In genomic region chr10:132392184-132392800, GRCh38 we compare ENCODE assay signal across 25 cellular contexts. TPM values are rescaled to one million over a fixed set of nuclear protein-coding genes. Genes with fewer than 3 reads are reported as not detected.
DNase-seq lines count a peak whose midpoint lies in the region; ATAC-seq and TF ChIP-seq lines count a peak whose summit lies in the region.
"Had no signal": no experiment of that assay in that cellular context is flagged by ENCODE, and none has a peak within 500 bp of the region (broad histone marks: within the 10 kb centered on the region; RNA-seq: fewer than 3 reads in every experiment).

No MANE protein-coding gene starts in this region.

- H3K4me3 Mint-ChIP-seq in activated CD8-positive, alpha-beta T cell treated with anti-CD3 and anti-CD28 coated beads for 36 hours: no peak overlapping the region
- no peak overlapping the region for H3K4me3 Mint-ChIP-seq in activated CD8-positive, alpha-beta T cell treated with anti-CD3 and anti-CD28 coated beads, Interleukin-2, amount 10 ng/mL, durations not matched to agents 7 days and 5 days
- H3K4me3 Mint-ChIP-seq in T-helper 17 cell: no peak overlapping the region
- H3K4me3 Mint-ChIP-seq in naive thymus-derived CD8-positive, alpha-beta T cell: peak overlapping the region in 2 of 10 donors; percentile 10 to 17
- H3K4me3 Mint-ChIP-seq: activated CD4-positive, alpha-beta T cell treated with anti-CD3 and anti-CD28 coated beads, Interleukin-2, amount 10 ng/mL, durations not matched to agents 24 days and 14 days; stimulated activated naive CD8-positive, alpha-beta T cell treated with anti-CD3 and anti-CD28 coated beads, Interleukin-15, amount 100 ng/mL, for 72 hours had no signal

- H3K9me3 ChIP-seq in T-helper 17 cell (ENCODE audit: control insufficient read depth, low read length, poor library complexity, severe bottlenecking) (no peaks in the 10 kb centered on the region), suprapubic skin (no peaks in the 10 kb centered on the region)
- H3K9me3 ChIP-seq: lower lobe of right lung, upper lobe of right lung had no signal

- DNase-seq in activated CD8-positive, alpha-beta T cell treated with anti-CD3 and anti-CD28 coated beads for 36 hours: no peak
- no peak for DNase-seq in activated CD8-positive, alpha-beta T cell treated with anti-CD3 and anti-CD28 coated beads, Interleukin-2, amount 10 ng/mL, durations not matched to agents 7 days and 5 days
- DNase-seq in T-helper 17 cell: no peak
- DNase-seq in naive thymus-derived CD8-positive, alpha-beta T cell: no peak
- DNase-seq in suprapubic skin (ENCODE audit: low spot score in 2 of 2): peak; percentile 27 to 41
- no peak for DNase-seq in NCI-H1092 treated with DMSO at 0.1 percent for 48 hours (lab: John Stamatoyannopoulos, UW)
- DNase-seq: 8988T; activated CD4-positive, alpha-beta T cell treated with anti-CD3 and anti-CD28 coated beads, Interleukin-2, amount 10 ng/mL, durations not matched to agents 24 days and 14 days; activated gamma-delta T cell; amygdala; erythroblast; foreskin melanocyte; hippocampal formation; lower lobe of right lung; MM.1S; NCI-H1694; NCI-H748 treated with DMSO at 0.1 percent for 48 hours; SHP77 treated with DMSO at 0.1 percent for 48 hours; stimulated activated CD4-positive, alpha-beta T cell treated with anti-CD3 and anti-CD28 coated beads, Interleukin-2, amount 100 ng/mL, for 24 hours; stimulated activated naive CD8-positive, alpha-beta T cell treated with anti-CD3 and anti-CD28 coated beads, Interleukin-15, amount 100 ng/mL, for 72 hours had no signal

- 85% methylated on average over 2 of the region's 2 CpGs for WGBS in suprapubic skin

- peaks cover 7% of the 10 kb centered on the region for H3K9me3 Mint-ChIP-seq in activated CD8-positive, alpha-beta T cell treated with anti-CD3 and anti-CD28 coated beads for 36 hours
- H3K9me3 Mint-ChIP-seq in activated CD8-positive, alpha-beta T cell treated with anti-CD3 and anti-CD28 coated beads, Interleukin-2, amount 10 ng/mL, durations not matched to agents 7 days and 5 days (ENCODE audit: insufficient read depth): no peaks in the 10 kb centered on the region
- peaks cover 0 to 13% (median 0%) of the 10 kb centered on the region in 9 donors for H3K9me3 Mint-ChIP-seq in naive thymus-derived CD8-positive, alpha-beta T cell

- POLR2A ChIA-PET in activated CD8-positive, alpha-beta T cell treated with anti-CD3 and anti-CD28 coated beads for 36 hours (lab: Charles Lee): interaction anchor here (0.7 kb wide), 1 partner anchor 55 kb away, joined by 3 read pairs; no protein-coding TSS in a partner anchor
- POLR2A ChIA-PET in activated CD8-positive, alpha-beta T cell treated with anti-CD3 and anti-CD28 coated beads, Interleukin-2, amount 10 ng/mL, durations not matched to agents 7 days and 5 days (lab: Charles Lee): interaction anchor here (0.7 kb wide), 1 partner anchor 11 kb away, joined by 3 read pairs; no protein-coding TSS in a partner anchor
- POLR2A ChIA-PET in naive thymus-derived CD8-positive, alpha-beta T cell (lab: Charles Lee): interaction anchor here (3.7 kb wide), 1 partner anchor 55 kb away, joined by 15 read pairs; no protein-coding TSS in a partner anchor

- ATAC-seq in activated CD8-positive, alpha-beta T cell treated with anti-CD3 and anti-CD28 coated beads for 36 hours: no peak
- no peak for ATAC-seq in activated CD8-positive, alpha-beta T cell treated with anti-CD3 and anti-CD28 coated beads, Interleukin-2, amount 10 ng/mL, durations not matched to agents 7 days and 5 days
- ATAC-seq in T-helper 17 cell (no peak), GM21619 (IDR thresholded peaks at IDR 0.05; ENCODE audit: unreplicated experiment) (no peak), HG02852 (IDR thresholded peaks at IDR 0.05; ENCODE audit: unreplicated experiment) (no peak)
- no peak for ATAC-seq in naive thymus-derived CD8-positive, alpha-beta T cell
- ATAC-seq: HCT116; lower lobe of right lung; stimulated activated naive CD8-positive, alpha-beta T cell treated with anti-CD3 and anti-CD28 coated beads, Interleukin-15, amount 100 ng/mL, for 72 hours; upper lobe of right lung had no signal

- CTCF ChIA-PET in activated CD8-positive, alpha-beta T cell treated with anti-CD3 and anti-CD28 coated beads for 36 hours (lab: Charles Lee): interaction anchor here (1.0 kb wide), 1 partner anchor 53 kb away, joined by 3 read pairs; no protein-coding TSS in a partner anchor
- CTCF ChIA-PET in activated CD8-positive, alpha-beta T cell treated with anti-CD3 and anti-CD28 coated beads, Interleukin-2, amount 10 ng/mL, durations not matched to agents 7 days and 5 days (lab: Charles Lee): interaction anchor here (3.8 kb wide), 1 partner anchor 54 kb away, joined by 13 read pairs; no protein-coding TSS in a partner anchor

- no peaks in the 10 kb centered on the region for H3K36me3 Mint-ChIP-seq in activated CD8-positive, alpha-beta T cell treated with anti-CD3 and anti-CD28 coated beads for 36 hours (ENCODE audit: low read depth)
- no peaks in the 10 kb centered on the region for H3K36me3 Mint-ChIP-seq in activated CD8-positive, alpha-beta T cell treated with anti-CD3 and anti-CD28 coated beads, Interleukin-2, amount 10 ng/mL, durations not matched to agents 7 days and 5 days (ENCODE audit: low read depth)
- no peaks in the 10 kb centered on the region for H3K36me3 Mint-ChIP-seq in T-helper 17 cell (ENCODE audit: low read depth)
- H3K36me3 Mint-ChIP-seq in naive thymus-derived CD8-positive, alpha-beta T cell: no peaks in the 10 kb centered on the region

- no peak for TF ChIP-seq EP300 in suprapubic skin (IDR thresholded peaks at IDR 0.05)

- TF ChIP-seq POLR2A in suprapubic skin (IDR thresholded peaks at IDR 0.05): no peak

- no peak overlapping the region for H3K27ac ChIP-seq in suprapubic skin
- H3K27ac ChIP-seq: cardiac muscle cell, lower lobe of right lung, upper lobe of right lung had no signal

- H3K27me3 Mint-ChIP-seq in activated CD8-positive, alpha-beta T cell treated with anti-CD3 and anti-CD28 coated beads for 36 hours: no peaks in the 10 kb centered on the region
- H3K27me3 Mint-ChIP-seq in activated CD8-positive, alpha-beta T cell treated with anti-CD3 and anti-CD28 coated beads, Interleukin-2, amount 10 ng/mL, durations not matched to agents 7 days and 5 days (ENCODE audit: low read depth): no peaks in the 10 kb centered on the region
- H3K27me3 Mint-ChIP-seq in T-helper 17 cell: no peaks in the 10 kb centered on the region
- no peaks in the 10 kb centered on the region for H3K27me3 Mint-ChIP-seq in naive thymus-derived CD8-positive, alpha-beta T cell
- H3K27me3 Mint-ChIP-seq: stimulated activated naive CD8-positive, alpha-beta T cell treated with anti-CD3 and anti-CD28 coated beads, Interleukin-15, amount 100 ng/mL, for 72 hours had no signal

- no peaks in the 10 kb centered on the region for H3K27me3 ChIP-seq in suprapubic skin
- H3K27me3 ChIP-seq: cardiac muscle cell, upper lobe of right lung had no signal

- no peak overlapping the region for H3K4me3 ChIP-seq in suprapubic skin
- H3K4me3 ChIP-seq: cardiac muscle cell, lower lobe of right lung, upper lobe of right lung had no signal

- H3K4me1 Mint-ChIP-seq in activated CD8-positive, alpha-beta T cell treated with anti-CD3 and anti-CD28 coated beads for 36 hours (ENCODE audit: low read depth): peaks cover 13% of the 10 kb centered on the region
- peaks cover 12% of the 10 kb centered on the region for H3K4me1 Mint-ChIP-seq in activated CD8-positive, alpha-beta T cell treated with anti-CD3 and anti-CD28 coated beads, Interleukin-2, amount 10 ng/mL, durations not matched to agents 7 days and 5 days (ENCODE audit: low read depth)
- peaks cover 6% of the 10 kb centered on the region for H3K4me1 Mint-ChIP-seq in T-helper 17 cell
- peaks cover 12 to 18% (median 15%) of the 10 kb centered on the region in 4 donors for H3K4me1 Mint-ChIP-seq in naive thymus-derived CD8-positive, alpha-beta T cell

- no peak for TF ChIP-seq CTCF in activated CD8-positive, alpha-beta T cell treated with anti-CD3 and anti-CD28 coated beads for 36 hours (IDR thresholded peaks at IDR 0.05)
- TF ChIP-seq CTCF in suprapubic skin (IDR thresholded peaks at IDR 0.05): no peak

- H3K27ac Mint-ChIP-seq in activated CD8-positive, alpha-beta T cell treated with anti-CD3 and anti-CD28 coated beads for 36 hours: peak overlapping the region; percentile 27
- H3K27ac Mint-ChIP-seq in activated CD8-positive, alpha-beta T cell treated with anti-CD3 and anti-CD28 coated beads, Interleukin-2, amount 10 ng/mL, durations not matched to agents 7 days and 5 days: no peak overlapping the region
- H3K27ac Mint-ChIP-seq in T-helper 17 cell: peak overlapping the region; percentile 0
- H3K27ac Mint-ChIP-seq in naive thymus-derived CD8-positive, alpha-beta T cell: peak overlapping the region; percentile 6 to 92 (median 54)
- H3K27ac Mint-ChIP-seq: activated CD4-positive, alpha-beta T cell treated with anti-CD3 and anti-CD28 coated beads, Interleukin-2, amount 10 ng/mL, durations not matched to agents 24 days and 14 days; stimulated activated naive CD8-positive, alpha-beta T cell treated with anti-CD3 and anti-CD28 coated beads, Interleukin-15, amount 100 ng/mL, for 72 hours had no signal

- intact Hi-C loops in activated CD8-positive, alpha-beta T cell treated with anti-CD3 and anti-CD28 coated beads for 36 hours (cut with micrococcal nuclease): no loop called here

- peaks cover 34% of the 10 kb centered on the region for H3K4me1 ChIP-seq in suprapubic skin

- H3K36me3 ChIP-seq in suprapubic skin: no peaks in the 10 kb centered on the region
- H3K36me3 ChIP-seq: cardiac muscle cell, lower lobe of right lung, upper lobe of right lung had no signal

RNA-seq across cellular contexts. Expression of gene PWWP2B, which starts 4.7 kb away (rescaled TPM):
- total RNA-seq in activated CD8-positive, alpha-beta T cell treated with anti-CD3 and anti-CD28 coated beads for 36 hours: 1 to 10 TPM; 6.0 to 6.6 TPM
- total RNA-seq in activated CD8-positive, alpha-beta T cell treated with anti-CD3 and anti-CD28 coated beads, Interleukin-2, amount 10 ng/mL, durations not matched to agents 7 days and 5 days: 10 to 100 TPM; 15.0 to 15.7 TPM
- total RNA-seq in T-helper 17 cell (10 to 100 TPM; 15.7 to 16.7 TPM), suprapubic skin (10 to 100 TPM; 15.2 to 19.4 (median 18.3) TPM)
- total RNA-seq in naive thymus-derived CD8-positive, alpha-beta T cell: 10 to 100 TPM in 1 of 2 experiments, 1 to 10 TPM in 1; 9.1 to 10.2 TPM
- polyA plus RNA-seq in naive thymus-derived CD8-positive, alpha-beta T cell: 1 to 10 TPM; 1.2 to 2.9 (median 1.9) TPM

Comparison
In these comparisons a context has a peak if more than half of its experiments do, and no peak if none do; other contexts are left out.
1. DNase-seq: peak in suprapubic skin (2 of 2); none in activated CD8-positive, alpha-beta T cell treated with anti-CD3 and anti-CD28 coated beads for 36 hours (single experiment), activated CD8-positive, alpha-beta T cell treated with anti-CD3 and anti-CD28 coated beads, Interleukin-2, amount 10 ng/mL, durations not matched to agents 7 days and 5 days (single experiment), T-helper 17 cell (0 of 3), naive thymus-derived CD8-positive, alpha-beta T cell (0 of 10) and NCI-H1092 treated with DMSO at 0.1 percent for 48 hours (single experiment).